Comparison of ENCODE assay signal across 19 cellular contexts in genomic region chr10:87776328-87776727, GRCh38. TPM values are rescaled to one million over a fixed set of nuclear protein-coding genes. Genes with fewer than 3 reads are reported as not detected.
A peak's percentile ranks its signal among the peaks of the same experiment; 100 is the strongest.
DNase-seq lines count a peak whose midpoint lies in the region; ATAC-seq, FAIRE-seq and TF ChIP-seq lines count a peak whose summit lies in the region.
"Had no signal": no experiment of that assay in that cellular context is flagged by ENCODE, and none has a peak within 500 bp of the region (broad histone marks: within the 10 kb centered on the region; RNA-seq: fewer than 3 reads in every experiment).

No MANE protein-coding gene starts in this region.

- H3K4me2 ChIP-seq in IMR-90 (ENCODE audit: low read depth, low read length), result peak overlapping the region; percentile 96; the same call in 1 of the 2 replicates
- H3K4me2 ChIP-seq: KMS-11, PC-9 had no signal

- DNase-seq in GM12891 (ENCODE audit: insufficient read length, low spot score) (no peak), IMR-90 (no peak), WTC11 (ENCODE audit: low spot score) (no peak), epithelial cell of prostate (ENCODE audit: low read depth, low spot score) (no peak), DMS153 (lab: John Stamatoyannopoulos, UW) (no peak), HAP-1 (ENCODE audit: low spot score in 2 of 2) (no peak), MV-4-11 (lab: John Stamatoyannopoulos, UW) (no peak), heart left ventricle (no peak)
- DNase-seq: C1 segment of cervical spinal cord, DMS79, H9, NCI-H1436, NCI-H1930, NCI-H226, NCI-H524, PC-9 had no signal

- no peak overlapping the region for H3K23ac ChIP-seq in IMR-90 (ENCODE audit: low read depth, low read length)

- H4K91ac ChIP-seq in IMR-90 (ENCODE audit: insufficient read depth, low read depth, low read length), result no peak overlapping the region

- H3K18ac ChIP-seq in IMR-90 (ENCODE audit: low read depth, low read length), result peak overlapping the region; percentile 24; the same call in 1 of the 2 replicates

- H3K14ac ChIP-seq in IMR-90 (replicated peaks; ENCODE audit: low read depth, low read length), result no peak overlapping the region

- H2BK5ac ChIP-seq in IMR-90 (ENCODE audit: low read depth, low read length, poor library complexity, severe bottlenecking), result peak overlapping the region; percentile 75

- TF ChIP-seq RAD21 in IMR-90 (IDR thresholded peaks at IDR 0.05; ENCODE audit: low read length), result no peak

- no CpG with 5 or more reads among the region's 6 CpGs for WGBS in IMR-90 (ENCODE audit: extremely low coverage in 2 of 2, insufficient read length in 1 of 2), 2 experiments
- WGBS in heart left ventricle, 4 donors, result 91 to 97% (median 96%) methylated on average over 6 of the region's 6 CpGs

- H3K9me1 ChIP-seq in IMR-90 (ENCODE audit: insufficient read depth, low read length), result peaks cover 6% of the 10 kb centered on the region; the same call in 1 of the 2 replicates

- no peak overlapping the region for H3K4me3 ChIP-seq in IMR-90 (ENCODE audit: insufficient read depth, low read depth, low read length)
- no peak overlapping the region for H3K4me3 ChIP-seq in HAP-1
- H3K4me3 ChIP-seq in heart left ventricle, result no peak overlapping the region
- H3K4me3 ChIP-seq: PC-9 had no signal

- H3K27ac Mint-ChIP-seq in WTC11, result no peak overlapping the region
- H3K27ac Mint-ChIP-seq: H9 had no signal

- H3K36me3 Mint-ChIP-seq in WTC11, result peaks cover 14% of the 10 kb centered on the region

- H2BK15ac ChIP-seq in IMR-90 (ENCODE audit: low read depth, low read length), result no peak overlapping the region

- H3K36me3 ChIP-seq in IMR-90 (ENCODE audit: control insufficient read depth, insufficient read depth, low read length) (peaks cover 2% of the 10 kb centered on the region), HAP-1 (replicated peaks) (peaks cover 6% of the 10 kb centered on the region; the same call in 1 of the 2 replicates), heart left ventricle (peaks cover 0 to 88% (median 18%) of the 10 kb centered on the region in 9 donors)

- no peak overlapping the region for H3K9ac ChIP-seq in IMR-90 (ENCODE audit: low read depth, low read length)
- H3K9ac ChIP-seq: KMS-11 had no signal

- TF ChIP-seq CTCF in IMR-90 (conservative IDR thresholded peaks at IDR 0.05; ENCODE audit: low read depth, low read length) (no peak), WTC11 (IDR thresholded peaks at IDR 0.05) (no peak), heart left ventricle (IDR thresholded peaks at IDR 0.05) (no peak)

- peak; percentile 16 for FAIRE-seq in GM12891 (lab: Jason Lieb, UNC)
- FAIRE-seq: D721Med had no signal

- peak overlapping the region; percentile 76; the same call in 1 of the 2 replicates for H2AK5ac ChIP-seq in IMR-90 (ENCODE audit: low read depth, low read length)

- no peak for TF ChIP-seq POLR2A in GM12891 (IDR thresholded peaks at IDR 0.05; ENCODE audit: low read depth, low read length)
- TF ChIP-seq POLR2A in IMR-90 (IDR thresholded peaks at IDR 0.05; ENCODE audit: low read depth, low read length), result no peak
- no peak for TF ChIP-seq POLR2A in heart left ventricle (IDR thresholded peaks at IDR 0.05)

- peak overlapping the region; percentile 78 for H3K27ac ChIP-seq in IMR-90 (ENCODE audit: insufficient read depth, low read length)
- peak overlapping the region; percentile 71 for H3K27ac ChIP-seq in epithelial cell of prostate
- no peak overlapping the region for H3K27ac ChIP-seq in heart left ventricle
- H3K27ac ChIP-seq: KMS-11, PC-9, RWPE1 had no signal

- 0 out of 4 replicates have a peak overlapping the region, but pooled peaks of 1 of the 2 experiments have one; percentile 53 for H4K8ac ChIP-seq in IMR-90 (ENCODE audit: low read depth in 2 of 2, low read length in 2 of 2)

- H3K79me1 ChIP-seq in IMR-90 (ENCODE audit: low read depth in 1 of 2, low read length in 2 of 2), result peaks cover 9 to 26% of the 10 kb centered on the region in 2 experiments; a peak in 3 of 4 replicates

- H3K27me3 ChIP-seq in IMR-90 (ENCODE audit: control insufficient read depth, insufficient read depth, low read length) (no peaks in the 10 kb centered on the region), HAP-1 (ENCODE audit: low read depth) (no peaks in the 10 kb centered on the region), heart left ventricle (no peaks in the 10 kb centered on the region)

- ATAC-seq in IMR-90 (ENCODE audit: low read depth), result no peak; the same call in 1 of the 2 replicates
- ATAC-seq in WTC11, result no peak
- no peak for ATAC-seq in heart left ventricle

- H3K56ac ChIP-seq in IMR-90 (ENCODE audit: extremely low read depth, insufficient read depth, low read length), result no peak overlapping the region

- H3K27me3 Mint-ChIP-seq in WTC11 (ENCODE audit: low read depth), result no peaks in the 10 kb centered on the region

- H3K4me1 Mint-ChIP-seq in WTC11, result no peaks in the 10 kb centered on the region
- H3K4me1 Mint-ChIP-seq: H9 had no signal

- H2BK20ac ChIP-seq in IMR-90 (ENCODE audit: low read depth, low read length), result no peak overlapping the region

- in situ Hi-C loops in IMR-90 (cut with MboI; ENCODE audit: low sequenced_read_pairs), result no loop called here
- in situ Hi-C loops in HAP-1 (cut with MboI; ENCODE audit: low sequenced_read_pairs), result no loop called here

- no peaks in the 10 kb centered on the region for H3K9me3 ChIP-seq in IMR-90 (ENCODE audit: control insufficient read depth, insufficient read depth, low read length)
- H3K9me3 ChIP-seq in HAP-1, result no peaks in the 10 kb centered on the region
- no peaks in the 10 kb centered on the region for H3K9me3 ChIP-seq in heart left ventricle

- no TSS peak for BruUV-seq in IMR-90 (replicated peaks; lab: Mats Ljungman, UMichigan)

- peak overlapping the region; percentile 19; the same call in 1 of the 2 replicates for H3K4ac ChIP-seq in IMR-90 (ENCODE audit: low read depth, low read length)

- H3K4me3 Mint-ChIP-seq in WTC11, result no peak overlapping the region
- H3K4me3 Mint-ChIP-seq: H9 had no signal

- peak overlapping the region; percentile 9; the same call in 1 of the 2 replicates for H4K5ac ChIP-seq in IMR-90 (ENCODE audit: low read depth, low read length)

- POLR2A ChIA-PET in IMR-90 (lab: Charles Lee; ENCODE audit: unreplicated experiment), result no interaction called here
- POLR2A ChIA-PET in WTC11 (lab: Charles Lee), result no interaction called here

- H3K4me1 ChIP-seq in IMR-90 (ENCODE audit: control insufficient read depth, insufficient read depth, low read length), result peaks cover 4% of the 10 kb centered on the region
- H3K4me1 ChIP-seq in HAP-1, result no peaks in the 10 kb centered on the region
- H3K4me1 ChIP-seq in heart left ventricle, result peaks cover 0 to 12% (median 0%) of the 10 kb centered on the region in 12 donors

- H3K9me3 Mint-ChIP-seq in WTC11, result no peaks in the 10 kb centered on the region
- H3K9me3 Mint-ChIP-seq: H9 had no signal

- no peak overlapping the region for H2AFZ ChIP-seq in IMR-90 (replicated peaks; ENCODE audit: low read length, poor library complexity)
- H2AFZ ChIP-seq: PC-9 had no signal

- peak overlapping the region; percentile 13 for H2AK9ac ChIP-seq in IMR-90 (replicated peaks; ENCODE audit: low read depth, low read length, poor library complexity)

- intact Hi-C loops in IMR-90 (cut with micrococcal nuclease), result no loop called here
- intact Hi-C loops in heart left ventricle (cut with DNase I), result loop anchor here in 1 of 10 donors (10.0 kb wide), 1 partner anchor 122 kb away; the partner anchor contains the start of gene PAPSS2

- no peaks in the 10 kb centered on the region for H4K20me1 ChIP-seq in IMR-90 (ENCODE audit: insufficient read depth, low read length)

- dilution Hi-C loops in IMR-90 (cut with HindIII; ENCODE audit: low sequenced_read_pairs, unreplicated experiment), result no loop called here

- H2BK120ac ChIP-seq in IMR-90 (ENCODE audit: low read depth, low read length), result no peak overlapping the region

- CTCF ChIA-PET in IMR-90 (lab: Yijun Ruan, JAX) (interaction anchor here (0.5 kb wide), 1 partner anchor 528 kb away, joined by 3 read pairs; no protein-coding TSS in a partner anchor), WTC11 (lab: Charles Lee) (no interaction called here)

TF ChIP-seq in GM12891, 5 proteins besides CTCF, POLR2A, EP300 and RAD21:
- TF ChIP-seq POU2F2 (IDR thresholded peaks at IDR 0.05; ENCODE audit: low read depth, low read length), result no peak
- no peak for TF ChIP-seq TAF1 (IDR thresholded peaks at IDR 0.05; ENCODE audit: low read depth, low read length)
- TF ChIP-seq PAX5 (IDR thresholded peaks at IDR 0.05; ENCODE audit: insufficient read depth, low read length, severe bottlenecking), result no peak
- no peak for TF ChIP-seq SPI1 (IDR thresholded peaks at IDR 0.05; ENCODE audit: low read depth, low read length)
- TF ChIP-seq POLR2AphosphoS5 (IDR thresholded peaks at IDR 0.05; ENCODE audit: low read depth, low read length), result no peak
TF ChIP-seq in GM12891: peak in this region for 0.

TF ChIP-seq in IMR-90, 13 proteins besides CTCF, POLR2A, EP300 and RAD21:
- TF ChIP-seq SMC3 (IDR thresholded peaks at IDR 0.05; ENCODE audit: low read depth, low read length), result no peak
- no peak for TF ChIP-seq NFE2L2 (IDR thresholded peaks at IDR 0.05; ENCODE audit: low read depth, low read length)
- no peak for TF ChIP-seq FOS (IDR thresholded peaks at IDR 0.05; ENCODE audit: low read depth, low read length)
- TF ChIP-seq RFX5 (IDR thresholded peaks at IDR 0.05; ENCODE audit: low read depth, low read length), result no peak
- no peak for TF ChIP-seq CEBPB (IDR thresholded peaks at IDR 0.05; ENCODE audit: low read depth, low read length)
- TF ChIP-seq RCOR1 (IDR thresholded peaks at IDR 0.05; ENCODE audit: insufficient replicate concordance, low read length), result no peak

TF ChIP-seq in WTC11, 78 proteins besides CTCF, POLR2A, EP300 and RAD21:
- TF ChIP-seq ZNF121 (CRISPR knock-in tag; IDR thresholded peaks at IDR 0.05) (peak; percentile 70; the same call in 1 of the 2 replicates), SMAD3 (CRISPR knock-in tag; IDR thresholded peaks at IDR 0.05; ENCODE audit: borderline replicate concordance) (no peak)

RNA-seq across cellular contexts. Expression of gene ATAD1, which starts 41.7 kb away (rescaled TPM):
- 20.3 TPM for polyA plus RNA-seq in GM12891 (2012; ENCODE audit: low read depth, missing spikeins)
- total RNA-seq in IMR-90 (2012; rRNA removed) (21.9 and 41.4 TPM in 2 replicates), WTC11 (2021) (43.7 to 46.7 TPM (median 45.5 TPM) in 3 replicates), heart left ventricle (100 to 1,000 TPM in 4 of 9 donors, 10 to 100 TPM in 5; 64.8 to 115 (median 87.5) TPM)
- polyA plus RNA-seq in IMR-90 (2012; rRNA removed) (11.7 and 12.7 TPM in 2 replicates), heart left ventricle (10 to 100 TPM; 17.5 to 49.0 TPM)
- 1.2 and 1.5 TPM in 2 replicates for polyA plus RNA-seq in IMR-90 (2012; cell fraction: cytosol; rRNA removed)
- polyA plus RNA-seq in IMR-90 (2012; cell fraction: nucleus; rRNA removed; ENCODE audit: low replicate concordance), result 0.53 and 6.8 TPM in 2 replicates

Comparison
In these comparisons a context has a peak if more than half of its experiments do, and no peak if none do; other contexts are left out.
1. H3K27ac ChIP-seq: peak in IMR-90 (single experiment) and epithelial cell of prostate (single experiment); none in heart left ventricle (0 of 12).